9 cellular contexts compared by ENCODE assay signal in the genomic region with DNA sequence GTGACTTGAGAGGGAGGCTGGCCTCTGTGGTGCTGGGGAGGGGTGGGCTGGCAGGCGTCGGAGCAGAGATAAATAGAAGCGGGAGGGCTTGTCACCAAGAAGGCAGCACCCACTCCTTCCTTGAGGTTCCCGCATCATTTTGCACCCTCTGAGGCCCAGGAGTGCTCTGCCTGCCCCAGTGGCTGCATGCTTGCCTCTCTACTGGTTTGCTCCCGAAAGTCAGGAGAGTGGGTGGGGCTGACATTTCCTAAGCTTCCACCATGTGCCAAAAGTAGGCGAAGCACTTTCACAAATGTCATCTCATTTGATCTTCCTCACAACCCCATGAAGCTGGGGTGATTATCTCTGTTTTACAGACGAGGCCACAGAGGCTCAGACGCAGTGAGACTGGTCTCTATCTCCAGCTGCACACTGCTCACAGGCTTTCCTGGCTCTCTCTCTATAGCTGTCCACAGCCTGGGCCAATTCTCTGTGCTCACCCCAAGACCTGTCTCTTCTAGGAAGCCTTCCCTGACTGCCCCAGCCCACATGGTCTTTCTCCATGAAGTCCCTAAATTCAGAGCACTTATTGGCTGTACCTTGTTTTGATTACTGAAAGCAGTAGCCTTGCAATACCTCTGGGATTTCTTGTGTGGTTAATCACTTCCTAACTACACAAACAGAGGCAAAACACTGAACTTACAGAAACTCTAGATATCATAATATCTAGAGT. TPM values are rescaled to one million over a fixed set of nuclear protein-coding genes. Genes with fewer than 3 reads are reported as not detected.
A peak's percentile ranks its signal among the peaks of the same experiment; 100 is the strongest.
DNase-seq lines count a peak whose midpoint lies in the region; ATAC-seq and TF ChIP-seq lines count a peak whose summit lies in the region.
"Had no signal": no experiment of that assay in that cellular context is flagged by ENCODE, and none has a peak within 500 bp of the region (broad histone marks: within the 10 kb centered on the region; RNA-seq: fewer than 3 reads in every experiment).

No MANE protein-coding gene starts in this region.

- peak; percentile 63 for ATAC-seq in IMR-90 (ENCODE audit: low read depth)

- H3K27me3 ChIP-seq in cardiac muscle cell (no peaks in the 10 kb centered on the region), right atrium auricular region (no peaks in the 10 kb centered on the region), IMR-90 (ENCODE audit: control insufficient read depth, insufficient read depth, low read length) (no peaks in the 10 kb centered on the region)

- no peak overlapping the region for H2AFZ ChIP-seq in IMR-90 (replicated peaks; ENCODE audit: low read length, poor library complexity)

- H3K23ac ChIP-seq in IMR-90 (ENCODE audit: low read depth, low read length) = peak overlapping the region; percentile 27; the same call in 1 of the 2 replicates

- H3K18ac ChIP-seq in IMR-90 (ENCODE audit: low read depth, low read length) = no peak overlapping the region

- dilution Hi-C loops in IMR-90 (cut with HindIII; ENCODE audit: low sequenced_read_pairs, unreplicated experiment) = no loop called here

- H3K27ac ChIP-seq in cardiac muscle cell (peak overlapping the region; percentile 82), right atrium auricular region (peak overlapping the region in 1 of 2 donors; percentile 14), IMR-90 (ENCODE audit: insufficient read depth, low read length) (no peak overlapping the region)

- TF ChIP-seq RAD21 in IMR-90 (IDR thresholded peaks at IDR 0.05; ENCODE audit: low read length) = no peak

- POLR2A ChIA-PET in IMR-90 (lab: Charles Lee; ENCODE audit: unreplicated experiment) = no interaction called here

- H2BK120ac ChIP-seq in IMR-90 (ENCODE audit: low read depth, low read length) = no peak overlapping the region

- H4K8ac ChIP-seq in IMR-90 (ENCODE audit: low read depth in 2 of 2, low read length in 2 of 2) = no peak overlapping the region

- peak overlapping the region; percentile 68 for H2AK5ac ChIP-seq in IMR-90 (ENCODE audit: low read depth, low read length)

- no peak overlapping the region for H3K9ac ChIP-seq in IMR-90 (ENCODE audit: low read depth, low read length)

- no peak overlapping the region for H2BK5ac ChIP-seq in IMR-90 (ENCODE audit: low read depth, low read length, poor library complexity, severe bottlenecking)

- H3K9me3 ChIP-seq in cardiac muscle cell (ENCODE audit: low read depth) (no peaks in the 10 kb centered on the region), right atrium auricular region (no peaks in the 10 kb centered on the region), IMR-90 (ENCODE audit: control insufficient read depth, insufficient read depth, low read length) (no peaks in the 10 kb centered on the region)
- H3K9me3 ChIP-seq: Caco-2 had no signal

- CTCF ChIA-PET in IMR-90 (lab: Yijun Ruan, JAX) = interaction anchor here (1.2 kb wide), 1 partner anchor 39 kb away, joined by 4 read pairs; no protein-coding TSS in a partner anchor

- DNase-seq in cardiac muscle cell (ENCODE audit: low read depth in 1 of 2, low spot score in 1 of 2) (peak in 1 of 2 donors; percentile 80), right atrium auricular region (ENCODE audit: low spot score) (no peak), IMR-90 (peak; percentile 38), DMS153 (lab: John Stamatoyannopoulos, UW) (no peak), HuH-7.5 (ENCODE audit: low spot score) (no peak), RPMI8226 (no peak)
- DNase-seq in central memory CD4-positive, alpha-beta T cell = peak; percentile 66
- DNase-seq in stimulated activated CD8-positive, alpha-beta memory T cell treated with anti-CD3 and anti-CD28 coated beads, Interleukin-12 subunit alpha, Interleukin-12 subunit beta, amount 100 ng/mL, for 24 hours (ENCODE audit: extremely low read depth) = peak; percentile 19

- no peaks in the 10 kb centered on the region; the same call in 1 of the 2 replicates for H4K20me1 ChIP-seq in IMR-90 (ENCODE audit: insufficient read depth, low read length)

- H2BK15ac ChIP-seq in IMR-90 (ENCODE audit: low read depth, low read length) = no peak overlapping the region

- H4K91ac ChIP-seq in IMR-90 (ENCODE audit: insufficient read depth, low read depth, low read length) = no peak overlapping the region

- intact Hi-C loops in IMR-90 (cut with micrococcal nuclease) = no loop called here

- no peak overlapping the region for H2BK20ac ChIP-seq in IMR-90 (ENCODE audit: low read depth, low read length)

- WGBS in IMR-90 (ENCODE audit: extremely low coverage in 2 of 2, insufficient read length in 1 of 2), 2 experiments = no CpG with 5 or more reads among the region's 8 CpGs

- no peaks in the 10 kb centered on the region for H3K36me3 ChIP-seq in cardiac muscle cell
- H3K36me3 ChIP-seq in right atrium auricular region = peaks cover 3% of the 10 kb centered on the region
- peaks cover 3% of the 10 kb centered on the region; the same call in 1 of the 2 replicates for H3K36me3 ChIP-seq in IMR-90 (ENCODE audit: control insufficient read depth, insufficient read depth, low read length)

- no peak overlapping the region for H4K5ac ChIP-seq in IMR-90 (ENCODE audit: low read depth, low read length)

- no peak overlapping the region for H3K56ac ChIP-seq in IMR-90 (ENCODE audit: extremely low read depth, insufficient read depth, low read length)

- no peak overlapping the region for H3K4me3 ChIP-seq in cardiac muscle cell
- no peak overlapping the region for H3K4me3 ChIP-seq in right atrium auricular region
- no peak overlapping the region for H3K4me3 ChIP-seq in IMR-90 (ENCODE audit: insufficient read depth, low read depth, low read length)

- H3K14ac ChIP-seq in IMR-90 (replicated peaks; ENCODE audit: low read depth, low read length) = peak overlapping the region; percentile 51; the same call in 1 of the 2 replicates

- H3K4ac ChIP-seq in IMR-90 (ENCODE audit: low read depth, low read length) = no peak overlapping the region

- no TSS peak for BruUV-seq in IMR-90 (replicated peaks; lab: Mats Ljungman, UMichigan)

- H3K4me2 ChIP-seq in IMR-90 (ENCODE audit: low read depth, low read length) = no peak overlapping the region

- TF ChIP-seq POLR2A in IMR-90 (IDR thresholded peaks at IDR 0.05; ENCODE audit: low read depth, low read length) = no peak

- in situ Hi-C loops in IMR-90 (cut with MboI; ENCODE audit: low sequenced_read_pairs) = no loop called here

- H2AK9ac ChIP-seq in IMR-90 (replicated peaks; ENCODE audit: low read depth, low read length, poor library complexity) = peak overlapping the region; percentile 53

- TF ChIP-seq CTCF in cardiac muscle cell (IDR thresholded peaks at IDR 0.05; ENCODE audit: low read depth, low read length) (no peak), right atrium auricular region (IDR thresholded peaks at IDR 0.05) (no peak), IMR-90 (conservative IDR thresholded peaks at IDR 0.05; ENCODE audit: low read depth, low read length) (no peak)

- peaks cover 36% of the 10 kb centered on the region for H3K4me1 ChIP-seq in cardiac muscle cell (ENCODE audit: low read depth)
- peaks cover 0 to 41% of the 10 kb centered on the region in 2 donors for H3K4me1 ChIP-seq in right atrium auricular region
- H3K4me1 ChIP-seq in IMR-90 (ENCODE audit: control insufficient read depth, insufficient read depth, low read length) = no peaks in the 10 kb centered on the region; the same call in 1 of the 2 replicates
- H3K4me1 ChIP-seq: Caco-2 had no signal

- 0 out of 2 replicates have a peak, but pooled peaks cover 5% of the 10 kb centered on the region for H3K9me1 ChIP-seq in IMR-90 (ENCODE audit: insufficient read depth, low read length)

- H3K79me1 ChIP-seq in IMR-90 (ENCODE audit: low read depth in 1 of 2, low read length in 2 of 2) = no peaks in the 10 kb centered on the region

TF ChIP-seq in IMR-90, 13 proteins besides CTCF, POLR2A, EP300 and RAD21 (continues in another document):
- no peak for TF ChIP-seq CHD1 (IDR thresholded peaks at IDR 0.05; ENCODE audit: low read depth, low read length)
- TF ChIP-seq BHLHE40 (IDR thresholded peaks at IDR 0.05; ENCODE audit: low read depth, low read length) = no peak
- TF ChIP-seq, protein P1, sequence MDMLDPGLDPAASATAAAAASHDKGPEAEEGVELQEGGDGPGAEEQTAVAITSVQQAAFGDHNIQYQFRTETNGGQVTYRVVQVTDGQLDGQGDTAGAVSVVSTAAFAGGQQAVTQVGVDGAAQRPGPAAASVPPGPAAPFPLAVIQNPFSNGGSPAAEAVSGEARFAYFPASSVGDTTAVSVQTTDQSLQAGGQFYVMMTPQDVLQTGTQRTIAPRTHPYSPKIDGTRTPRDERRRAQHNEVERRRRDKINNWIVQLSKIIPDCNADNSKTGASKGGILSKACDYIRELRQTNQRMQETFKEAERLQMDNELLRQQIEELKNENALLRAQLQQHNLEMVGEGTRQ (IDR thresholded peaks at IDR 0.05; ENCODE audit: low read depth, low read length) = no peak
- no peak for TF ChIP-seq FOS (IDR thresholded peaks at IDR 0.05; ENCODE audit: low read depth, low read length)
- no peak for TF ChIP-seq MAFK (IDR thresholded peaks at IDR 0.05; ENCODE audit: low read depth, low read length)
- TF ChIP-seq MAZ (IDR thresholded peaks at IDR 0.05; ENCODE audit: borderline replicate concordance, low read depth, low read length) = no peak
- no peak for TF ChIP-seq NFE2L2 (IDR thresholded peaks at IDR 0.05; ENCODE audit: low read depth, low read length)
- no peak for TF ChIP-seq RFX5 (IDR thresholded peaks at IDR 0.05; ENCODE audit: low read depth, low read length)
- TF ChIP-seq SMC3 (IDR thresholded peaks at IDR 0.05; ENCODE audit: low read depth, low read length) = no peak
- TF ChIP-seq MXI1 (IDR thresholded peaks at IDR 0.05; ENCODE audit: borderline replicate concordance, low read depth, low read length) = no peak
- TF ChIP-seq RCOR1 (IDR thresholded peaks at IDR 0.05; ENCODE audit: insufficient replicate concordance, low read length) = no peak

RNA-seq across cellular contexts. Expression of a gene that starts 2.6 kb away (rescaled TPM):
- total RNA-seq in cardiac muscle cell = 1.6 and 2.0 TPM in 2 replicates
- polyA plus RNA-seq in cardiac muscle cell = 0.59 and 0.95 TPM in 2 replicates
- 1 to 10 TPM in 1 of 2 donors, under 1 TPM in 1; 0.37 to 1.1 TPM for total RNA-seq in right atrium auricular region
- under 0.01 TPM in 2 replicates for total RNA-seq in IMR-90 (2012; rRNA removed)
- polyA plus RNA-seq in IMR-90 (2012; rRNA removed) = 0.80 TPM in 2 replicates
- 0.05 and 0.24 TPM in 2 replicates for polyA plus RNA-seq in IMR-90 (2012; cell fraction: cytosol; rRNA removed)
- 5.7 and 10.3 TPM in 2 replicates for polyA plus RNA-seq in IMR-90 (2012; cell fraction: nucleus; rRNA removed; ENCODE audit: low replicate concordance)

RNA-seq across cellular contexts. Expression of a gene that starts 28.9 kb away (rescaled TPM):
- total RNA-seq in cardiac muscle cell = 4.7 and 25.9 TPM in 2 replicates
- polyA plus RNA-seq in cardiac muscle cell = 34.8 and 57.8 TPM in 2 replicates
- total RNA-seq in right atrium auricular region = 10 to 100 TPM in 1 of 2 donors, 1 to 10 TPM in 1; 8.2 to 13.2 TPM
- total RNA-seq in IMR-90 (2012; rRNA removed) = 2.0 and 2.2 TPM in 2 replicates
- polyA plus RNA-seq in IMR-90 (2012; rRNA removed) = 11.9 and 12.0 TPM in 2 replicates
- polyA plus RNA-seq in IMR-90 (2012; cell fraction: cytosol; rRNA removed) = 11.1 and 16.7 TPM in 2 replicates
- polyA plus RNA-seq in IMR-90 (2012; cell fraction: nucleus; rRNA removed; ENCODE audit: low replicate concordance) = 5.0 and 5.4 TPM in 2 replicates

Comparison
In these comparisons a context has a peak if more than half of its experiments do, and no peak if none do; other contexts are left out.
1. DNase-seq: peak in IMR-90 (single experiment), central memory CD4-positive, alpha-beta T cell (single experiment) and stimulated activated CD8-positive, alpha-beta memory T cell treated with anti-CD3 and anti-CD28 coated beads, Interleukin-12 subunit alpha, Interleukin-12 subunit beta, amount 100 ng/mL, for 24 hours (single experiment); none in right atrium auricular region (single experiment), DMS153 (single experiment), HuH-7.5 (single experiment) and RPMI8226 (single experiment).